8 cellular contexts compared by ENCODE assay signal in the genomic region with DNA sequence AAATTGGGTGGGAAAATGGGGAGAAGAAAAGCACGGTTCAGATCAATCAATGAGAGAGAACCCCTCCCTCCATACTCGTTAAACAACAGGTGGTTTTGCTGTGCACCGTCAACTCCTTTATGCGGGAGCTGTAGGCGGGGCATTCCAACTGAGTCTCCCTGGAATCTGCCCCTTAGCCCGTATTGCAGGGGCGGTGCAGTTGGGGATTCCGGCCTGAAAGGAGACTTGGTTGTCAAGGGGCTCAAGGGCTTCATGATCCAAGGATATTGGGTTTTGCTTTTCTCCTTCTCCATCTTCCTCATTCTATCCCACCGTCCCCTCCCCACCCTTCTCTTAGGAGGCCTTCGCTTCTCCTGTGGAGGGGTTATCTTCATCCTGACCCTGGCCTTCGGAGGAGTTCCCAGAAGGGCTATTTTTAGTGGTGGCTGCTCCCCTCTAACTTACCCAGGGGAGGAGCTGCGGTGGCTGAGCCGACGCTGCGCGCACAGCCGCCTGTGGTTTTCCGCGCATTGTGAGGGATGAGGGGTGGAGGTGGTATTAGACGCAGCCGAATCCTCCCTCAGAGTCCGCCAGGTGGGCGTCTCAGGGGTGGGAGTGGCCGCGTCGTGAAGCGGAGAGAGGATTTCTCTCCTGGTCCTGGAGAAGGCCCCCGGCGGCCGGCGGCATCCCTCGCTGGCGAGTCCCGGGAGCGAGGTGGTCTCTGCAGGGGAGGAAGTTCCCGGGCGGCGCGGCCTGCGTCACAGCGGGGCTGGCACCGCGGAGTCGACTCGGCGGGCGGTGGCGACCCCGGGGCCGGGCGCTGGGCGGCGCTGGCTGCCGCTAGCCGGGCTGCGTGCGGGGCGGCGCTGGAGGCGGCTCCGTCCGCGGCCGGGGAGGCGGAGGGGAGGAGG. TPM values are rescaled to one million over a fixed set of nuclear protein-coding genes. Genes with fewer than 3 reads are reported as not detected.
DNase-seq lines count a peak whose midpoint lies in the region; ATAC-seq and TF ChIP-seq lines count a peak whose summit lies in the region.

No MANE protein-coding gene starts in this region.

- peak overlapping the region; percentile 88 for H3K4me3 ChIP-seq in AG04450 (ENCODE audit: low read depth, low read length)

- peak overlapping the region; percentile 57 for H3K27ac ChIP-seq in AG04450 (ENCODE audit: low read depth, low read length)

- TF ChIP-seq CTCF in AG04450 (IDR thresholded peaks at IDR 0.05; ENCODE audit: low read depth, low read length) = no peak

- peaks cover 4% of the 10 kb centered on the region; the same call in 1 of the 2 replicates for H3K9me3 ChIP-seq in AG04450 (ENCODE audit: control insufficient read depth, insufficient read depth, low read length)

- CTCF ChIA-PET in AG04450 (lab: Charles Lee) = interaction anchor here (0.5 to 13.7 kb wide), 5 partner anchors 15 to 359 kb away, joined by 3 to 207 read pairs (median 3); no protein-coding TSS in a partner anchor

- POLR2A ChIA-PET in AG04450 (lab: Yijun Ruan, JAX) = interaction anchor here (1.4 kb wide), 1 partner anchor 131 kb away, joined by 9 read pairs; no protein-coding TSS in a partner anchor

- no peaks in the 10 kb centered on the region for H3K27me3 ChIP-seq in AG04450 (ENCODE audit: control insufficient read depth, insufficient read depth, low read length)

- ATAC-seq in GM18517 (IDR thresholded peaks at IDR 0.05; ENCODE audit: unreplicated experiment) (peak; percentile 84), HG03060 (IDR thresholded peaks at IDR 0.05; ENCODE audit: low read depth, unreplicated experiment) (peak; percentile 52)
- ATAC-seq in activated CD4-positive, CD25-positive, alpha-beta regulatory T cell treated with anti-CD3 and anti-CD28 coated beads, Interleukin-2, amount 50 U/mL, for 24 hours = peak; percentile 79 to 82

- DNase-seq in AG04450 (ENCODE audit: low read depth, low spot score) (peak; percentile 23), NCI-H2171 treated with DMSO at 0.1 percent for 48 hours (lab: John Stamatoyannopoulos, UW) (peak; percentile 68), cerebellar cortex (ENCODE audit: low spot score) (peak; percentile 29), kidney glomerular epithelial cell (lab: John Stamatoyannopoulos, UW) (peak; percentile 63)
- peak; percentile 63 to 76 for DNase-seq in stimulated activated CD4-positive, alpha-beta T cell treated with anti-CD3 and anti-CD28 coated beads, Interleukin-1b, Interleukin-23, amount 100 ng/mL, for 1 hour (ENCODE audit: low read depth in 2 of 2)

RNA-seq across cellular contexts. Expression of a gene that starts 0.5 kb away (rescaled TPM):
- 15.3 and 19.4 TPM in 2 replicates for polyA plus RNA-seq in AG04450 (2011; rRNA removed)
- 12.9 and 18.9 TPM in 2 replicates for polyA minus RNA-seq in AG04450 (2011; rRNA and poly(A)+ RNA removed)

Comparison
In these comparisons a context has a peak if more than half of its experiments do, and no peak if none do; other contexts are left out.
1. Peak in every context shown above with its lines: DNase-seq, ATAC-seq, H3K4me3 ChIP-seq and H3K27ac ChIP-seq.